ENCODE assay signal across 10 cellular contexts in the genomic region with DNA sequence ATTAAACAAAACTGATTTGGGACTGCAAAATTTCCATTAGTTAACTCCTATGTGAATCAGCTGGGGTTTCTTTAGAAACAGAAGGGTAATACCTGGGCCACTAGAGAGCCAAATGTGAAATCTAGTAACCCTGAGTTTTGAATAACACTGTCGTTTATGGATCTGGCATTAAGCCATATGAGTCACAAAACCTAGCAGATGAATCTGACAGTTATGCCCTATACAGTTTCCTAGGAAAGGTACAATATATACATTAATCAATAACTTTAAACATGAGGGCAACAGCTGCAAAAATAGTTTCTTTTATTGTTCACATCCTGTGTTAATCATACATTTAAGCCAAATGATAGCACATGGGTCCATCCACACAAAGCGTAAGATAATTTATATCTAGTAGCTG. TPM values are rescaled to one million over a fixed set of nuclear protein-coding genes. Genes with fewer than 3 reads are reported as not detected.
A peak's percentile ranks its signal among the peaks of the same experiment; 100 is the strongest.
DNase-seq lines count a peak whose midpoint lies in the region; ATAC-seq and TF ChIP-seq lines count a peak whose summit lies in the region.
"Had no signal": no experiment of that assay in that cellular context is flagged by ENCODE, and none has a peak within 500 bp of the region (broad histone marks: within the 10 kb centered on the region; RNA-seq: fewer than 3 reads in every experiment).

No MANE protein-coding gene starts in this region.

- TF ChIP-seq CTCF in tibial artery (IDR thresholded peaks at IDR 0.05) (no peak), ovary (IDR thresholded peaks at IDR 0.05) (no peak)

- no peak for TF ChIP-seq POLR2A in ovary (IDR thresholded peaks at IDR 0.05)

- WGBS in ovary, 3 donors, result 51 to 57% (median 56%) methylated on average over 2 of the region's 2 CpGs

- intact Hi-C loops in tibial artery (cut with DNase I; ENCODE audit: low total_unique reads), result no loop called here
- intact Hi-C loops in ovary (cut with DNase I), result no loop called here

- H3K27ac ChIP-seq in tibial artery, result no peak overlapping the region
- no peak overlapping the region for H3K27ac ChIP-seq in ovary

- no peak overlapping the region for H3K4me3 ChIP-seq in tibial artery
- H3K4me3 ChIP-seq in ovary, result no peak overlapping the region

- DNase-seq in DMS153 treated with DMSO at 0.1 percent for 48 hours (lab: John Stamatoyannopoulos, UW; ENCODE audit: unreplicated experiment) (peak; percentile 44), NCI-H69 (lab: John Stamatoyannopoulos, UW) (peak; percentile 97), fibroblast of peridontal ligament (ENCODE audit: extremely low read depth) (peak; percentile 28), tibial artery (no peak), T-helper 2 cell (no peak), ovary (no peak)
- DNase-seq: activated naive CD4-positive, alpha-beta T cell treated with anti-CD3 and anti-CD28 coated beads, Interleukin-2, amount 50 U/mL, for 16 hours; T-helper 9 cell had no signal

- H3K36me3 ChIP-seq in tibial artery (no peaks in the 10 kb centered on the region), ovary (no peaks in the 10 kb centered on the region)

- H3K9me3 ChIP-seq in tibial artery (no peaks in the 10 kb centered on the region), ovary (no peaks in the 10 kb centered on the region)

- H3K4me1 ChIP-seq in tibial artery (peaks cover 0 to 69% (median 15%) of the 10 kb centered on the region in 4 donors), ovary (ENCODE audit: insufficient read depth) (no peaks in the 10 kb centered on the region)

- no peak for TF ChIP-seq EP300 in ovary (IDR thresholded peaks at IDR 0.05)

- ATAC-seq in HG03378 (IDR thresholded peaks at IDR 0.05; ENCODE audit: unreplicated experiment) (peak; percentile 57), GM18519 (IDR thresholded peaks at IDR 0.05; ENCODE audit: low FRiP score, unreplicated experiment) (no peak)

- H3K27me3 ChIP-seq in tibial artery (no peaks in the 10 kb centered on the region), ovary (no peaks in the 10 kb centered on the region)

RNA-seq across cellular contexts. Expression of a gene that starts 56.9 kb away (rescaled TPM):
- 100 to 1,000 TPM; 124 to 235 (median 187) TPM for total RNA-seq in ovary
- 100 to 1,000 TPM; 181 to 431 TPM for polyA plus RNA-seq in ovary

Comparison
In these comparisons a context has a peak if more than half of its experiments do, and no peak if none do; other contexts are left out.
1. DNase-seq: peak in DMS153 treated with DMSO at 0.1 percent for 48 hours (single experiment), NCI-H69 (single experiment) and fibroblast of peridontal ligament (single experiment); none in tibial artery (0 of 2), T-helper 2 cell (0 of 5) and ovary (0 of 5).